Comparison of ENCODE assay signal across 8 cellular contexts in genomic region chr19:46537136-46538097, GRCh38. TPM values are rescaled to one million over a fixed set of nuclear protein-coding genes. Genes with fewer than 3 reads are reported as not detected.
DNase-seq lines count a peak whose midpoint lies in the region; ATAC-seq and TF ChIP-seq lines count a peak whose summit lies in the region.

No MANE protein-coding gene starts in this region.

- H3K27me3 ChIP-seq in OCI-LY1 (ENCODE audit: insufficient read depth, low read length) = no peaks in the 10 kb centered on the region

- H3K9ac ChIP-seq in OCI-LY1 (ENCODE audit: low read length) = no peak overlapping the region

- no peaks in the 10 kb centered on the region for H3F3A ChIP-seq in OCI-LY1 (ENCODE audit: insufficient read depth, low read length)

- TF ChIP-seq CTCF in GM12872 (IDR thresholded peaks at IDR 0.05; ENCODE audit: insufficient read depth, low read depth, low read length) (peak; percentile 94), OCI-LY1 (IDR thresholded peaks at IDR 0.05; ENCODE audit: low read length) (peak; percentile 92), fibroblast of pulmonary artery (IDR thresholded peaks at IDR 0.05; ENCODE audit: low read length, missing control alignments) (peak; percentile 96), progenitor cell of endocrine pancreas (IDR thresholded peaks at IDR 0.05; ENCODE audit: unreplicated experiment) (peak; percentile 97)

- H3K4me1 Mint-ChIP-seq in activated T-cell treated with anti-CD3 and anti-CD28 coated beads, Interleukin-2, amount 50 U/mL, for 4 hours (ENCODE audit: low read depth) = peaks cover 4% of the 10 kb centered on the region
- no peaks in the 10 kb centered on the region for H3K4me1 Mint-ChIP-seq in progenitor cell of endocrine pancreas (ENCODE audit: low read depth)

- no peaks in the 10 kb centered on the region for H4K20me1 ChIP-seq in OCI-LY1 (ENCODE audit: insufficient read depth, low read length)

- H3K27ac ChIP-seq in OCI-LY1 (ENCODE audit: low read depth, low read length, poor library complexity, severe bottlenecking) = no peak overlapping the region

- H3K27me3 Mint-ChIP-seq in activated T-cell treated with anti-CD3 and anti-CD28 coated beads, Interleukin-2, amount 50 U/mL, for 4 hours (ENCODE audit: low read depth) = no peaks in the 10 kb centered on the region
- H3K27me3 Mint-ChIP-seq in progenitor cell of endocrine pancreas = peaks cover 25% of the 10 kb centered on the region

- peak; percentile 67 to 85 for ATAC-seq in activated T-cell treated with anti-CD3 and anti-CD28 coated beads, Interleukin-2, amount 50 U/mL, for 4 hours
- ATAC-seq in GM19324 (IDR thresholded peaks at IDR 0.05; ENCODE audit: low FRiP score, unreplicated experiment) (no peak), GM19023 (IDR thresholded peaks at IDR 0.05; ENCODE audit: unreplicated experiment) (no peak), GM21619 (IDR thresholded peaks at IDR 0.05; ENCODE audit: unreplicated experiment) (no peak)

- no peaks in the 10 kb centered on the region for H3K36me3 ChIP-seq in OCI-LY1 (ENCODE audit: insufficient read depth, low read length)

- no peak overlapping the region for H3K4me3 Mint-ChIP-seq in activated T-cell treated with anti-CD3 and anti-CD28 coated beads, Interleukin-2, amount 50 U/mL, for 4 hours
- no peak overlapping the region for H3K4me3 Mint-ChIP-seq in progenitor cell of endocrine pancreas (ENCODE audit: low read depth)

- H3K9me3 ChIP-seq in OCI-LY1 (ENCODE audit: low read length) = no peaks in the 10 kb centered on the region

- no peaks in the 10 kb centered on the region for H3K9me3 Mint-ChIP-seq in activated T-cell treated with anti-CD3 and anti-CD28 coated beads, Interleukin-2, amount 50 U/mL, for 4 hours
- H3K9me3 Mint-ChIP-seq in progenitor cell of endocrine pancreas (ENCODE audit: low read depth) = no peaks in the 10 kb centered on the region

- H3K79me2 ChIP-seq in OCI-LY1 (ENCODE audit: insufficient read depth, low read length) = no peaks in the 10 kb centered on the region

- H3K4me3 ChIP-seq in OCI-LY1 (ENCODE audit: low read depth, low read length, poor library complexity, severe bottlenecking) (no peak overlapping the region), fibroblast of pulmonary artery (replicated peaks; ENCODE audit: low read depth, low read length) (no peak overlapping the region)

- H3K9me2 ChIP-seq in OCI-LY1 (ENCODE audit: low read depth, low read length) = no peaks in the 10 kb centered on the region

- no peak overlapping the region for H3K27ac Mint-ChIP-seq in progenitor cell of endocrine pancreas

- H3K36me3 Mint-ChIP-seq in activated T-cell treated with anti-CD3 and anti-CD28 coated beads, Interleukin-2, amount 50 U/mL, for 4 hours (ENCODE audit: insufficient read depth) = no peaks in the 10 kb centered on the region
- no peaks in the 10 kb centered on the region for H3K36me3 Mint-ChIP-seq in progenitor cell of endocrine pancreas (ENCODE audit: insufficient read depth)

- H2AFZ ChIP-seq in OCI-LY1 (ENCODE audit: low read length) = no peak overlapping the region

- DNase-seq in activated T-cell treated with anti-CD3 and anti-CD28 coated beads, Interleukin-2, amount 50 U/mL, for 4 hours = peak; percentile 68
- DNase-seq in fibroblast of pulmonary artery (ENCODE audit: low read depth) = peak; percentile 61
- peak; percentile 37 for DNase-seq in progenitor cell of endocrine pancreas (ENCODE audit: low spot score, unreplicated experiment)

- no peak overlapping the region for H3K4me2 ChIP-seq in OCI-LY1 (ENCODE audit: low read length)

- no peaks in the 10 kb centered on the region for H3K4me1 ChIP-seq in OCI-LY1 (ENCODE audit: insufficient read depth, low read length, severe bottlenecking)

RNA-seq across cellular contexts. Expression of gene PNMA8B, which starts 41.8 kb away (rescaled TPM):
- total RNA-seq in activated T-cell treated with anti-CD3 and anti-CD28 coated beads, Interleukin-2, amount 50 U/mL, for 4 hours = under 1 TPM; 0.05 to 0.11 (median 0.08) TPM
- 1.8 and 2.1 TPM in 2 replicates for total RNA-seq in progenitor cell of endocrine pancreas

Comparison
In these comparisons a context has a peak if more than half of its experiments do, and no peak if none do; other contexts are left out.
1. ATAC-seq: peak in activated T-cell treated with anti-CD3 and anti-CD28 coated beads, Interleukin-2, amount 50 U/mL, for 4 hours (2 of 2); none in GM19324 (single experiment), GM19023 (single experiment) and GM21619 (single experiment).
2. Peak in every context shown above with its lines, with median percentiles within 50 percentile points of each other: CTCF ChIP-seq and DNase-seq.